ENCODE assay signal across 11 cellular contexts in genomic region chr12:132866251-132866828, GRCh38. TPM values are rescaled to one million over a fixed set of nuclear protein-coding genes. Genes with fewer than 3 reads are reported as not detected.
A peak's percentile ranks its signal among the peaks of the same experiment; 100 is the strongest.
DNase-seq lines count a peak whose midpoint lies in the region; TF ChIP-seq lines count a peak whose summit lies in the region.
"Had no signal": no experiment of that assay in that cellular context is flagged by ENCODE, and none has a peak within 500 bp of the region (broad histone marks: within the 10 kb centered on the region; RNA-seq: fewer than 3 reads in every experiment).

No MANE protein-coding gene starts in this region.

- dilution Hi-C loops in mammary epithelial cell (cut with HindIII; ENCODE audit: low sequenced_read_pairs) = no loop called here

- peaks cover 18% of the 10 kb centered on the region for H3K36me3 ChIP-seq in mammary epithelial cell (ENCODE audit: insufficient read depth, low read length)

- H3K9me3 ChIP-seq in H9 (ENCODE audit: control insufficient read depth, low read depth, low read length) = no peaks in the 10 kb centered on the region
- peaks cover 29% of the 10 kb centered on the region for H3K9me3 ChIP-seq in mammary epithelial cell (replicated peaks; ENCODE audit: insufficient read depth, low read length)
- H3K9me3 ChIP-seq: ascending aorta, spleen had no signal

- H3K79me2 ChIP-seq in H9 (ENCODE audit: insufficient read depth, low read length) (no peaks in the 10 kb centered on the region), mammary epithelial cell (ENCODE audit: insufficient read depth, low read length) (peaks cover 33% of the 10 kb centered on the region)

- H2AFZ ChIP-seq in H9 (ENCODE audit: low read length) = no peak overlapping the region
- no peak overlapping the region for H2AFZ ChIP-seq in mammary epithelial cell (ENCODE audit: low read depth, low read length)

- H3K18ac ChIP-seq in H9 (ENCODE audit: insufficient read length, low read depth, low read length) = no peak overlapping the region

- no peak overlapping the region for H2BK120ac ChIP-seq in H9 (ENCODE audit: low read depth, low read length, poor library complexity, severe bottlenecking)

- H3K27ac ChIP-seq in H9 (ENCODE audit: insufficient read length, low read depth, low read length) (no peak overlapping the region), mammary epithelial cell (ENCODE audit: insufficient read depth, low read depth, low read length) (no peak overlapping the region)

- no CpG with 5 or more reads among the region's 14 CpGs for WGBS in H9 (ENCODE audit: extremely low coverage, insufficient read length, low lambda C conversion rate)
- WGBS in mammary epithelial cell (ENCODE audit: low coverage, missing lambda C conversion rate) = 19% methylated on average over 14 of the region's 14 CpGs

- intact Hi-C loops in mammary epithelial cell (cut with micrococcal nuclease) = no loop called here
- intact Hi-C loops in activated CD4-positive, alpha-beta T cell treated with anti-CD3 and anti-CD28 coated beads, Interleukin-2, amount 10 ng/mL, durations not matched to agents 24 days and 14 days (cut with micrococcal nuclease) = no loop called here

- CTCF ChIA-PET in mammary epithelial cell (lab: Charles Lee; ENCODE audit: low non-redundant PET) = no interaction called here

- H3K4me1 Mint-ChIP-seq in H9 = no peaks in the 10 kb centered on the region
- peaks cover 17% of the 10 kb centered on the region for H3K4me1 Mint-ChIP-seq in activated CD4-positive, alpha-beta T cell treated with anti-CD3 and anti-CD28 coated beads, Interleukin-2, amount 10 ng/mL, durations not matched to agents 24 days and 14 days

- peaks cover 22 to 59% (median 46%) of the 10 kb centered on the region in 3 experiments for H3K36me3 Mint-ChIP-seq in H9 (ENCODE audit: insufficient read depth in 1 of 3, low read depth in 3 of 3)
- peaks cover 50% of the 10 kb centered on the region for H3K36me3 Mint-ChIP-seq in activated CD4-positive, alpha-beta T cell treated with anti-CD3 and anti-CD28 coated beads, Interleukin-2, amount 10 ng/mL, durations not matched to agents 24 days and 14 days (ENCODE audit: low read depth)

- no peaks in the 10 kb centered on the region; the same call in 1 of the 2 replicates for H3K27me3 Mint-ChIP-seq in H9 (ENCODE audit: low read depth)
- no peaks in the 10 kb centered on the region for H3K27me3 Mint-ChIP-seq in activated CD4-positive, alpha-beta T cell treated with anti-CD3 and anti-CD28 coated beads, Interleukin-2, amount 10 ng/mL, durations not matched to agents 24 days and 14 days

- no peak overlapping the region for H4K5ac ChIP-seq in H9 (ENCODE audit: insufficient read length, low read depth, low read length)

- TF ChIP-seq CTCF in AG09309 (IDR thresholded peaks at IDR 0.05; ENCODE audit: control insufficient read depth, insufficient read depth, low read depth, low read length, missing control alignments) (no peak), H9 (conservative IDR thresholded peaks at IDR 0.05) (no peak), mammary epithelial cell (conservative IDR thresholded peaks at IDR 0.05 in 1 of 2, IDR thresholded peaks at IDR 0.05 in 1 of 2; ENCODE audit: extremely low read depth in 1 of 2, insufficient read depth in 1 of 2, low read depth in 1 of 2, low read length in 2 of 2) (no peak)

- no peaks in the 10 kb centered on the region for H3K79me1 ChIP-seq in H9 (ENCODE audit: insufficient read depth, low read depth, low read length, poor library complexity, severe bottlenecking)

- H3K4me2 ChIP-seq in H9 (ENCODE audit: insufficient read depth, insufficient read length, low read length) (no peak overlapping the region), mammary epithelial cell (ENCODE audit: insufficient read depth, low read depth, low read length) (no peak overlapping the region)

- H2BK12ac ChIP-seq in H9 (ENCODE audit: insufficient read length, low read depth, low read length) = no peak overlapping the region

- no peak overlapping the region for H3K4me3 Mint-ChIP-seq in H9
- H3K4me3 Mint-ChIP-seq in activated CD4-positive, alpha-beta T cell treated with anti-CD3 and anti-CD28 coated beads, Interleukin-2, amount 10 ng/mL, durations not matched to agents 24 days and 14 days = no peak overlapping the region

- H3K27me3 ChIP-seq in H9 (ENCODE audit: insufficient read depth, low read length) (no peaks in the 10 kb centered on the region), mammary epithelial cell (ENCODE audit: insufficient read depth, low read length) (no peaks in the 10 kb centered on the region)
- H3K27me3 ChIP-seq: ascending aorta, spleen had no signal

- H4K20me1 ChIP-seq in H9 (ENCODE audit: control insufficient read depth, insufficient read depth, insufficient read length) = peaks cover 2% of the 10 kb centered on the region
- no peaks in the 10 kb centered on the region for H4K20me1 ChIP-seq in mammary epithelial cell (ENCODE audit: insufficient read depth, low read length)

- H3K56ac ChIP-seq in H9 (ENCODE audit: insufficient read length, low read depth, low read length) = no peak overlapping the region

- DNase-seq in AG09309 (ENCODE audit: low read depth) (peak; percentile 23), H9 (no peak), mammary epithelial cell (peak; percentile 68), kidney tubule cell (ENCODE audit: low spot score) (peak; percentile 37), NCI-H345 treated with DMSO at 0.1 percent for 48 hours (lab: John Stamatoyannopoulos, UW; ENCODE audit: unreplicated experiment) (no peak), NOMO-1 (lab: John Stamatoyannopoulos, UW; ENCODE audit: unreplicated experiment in 2 of 2) (no peak), KBM-7 (no peak)
- no peak for DNase-seq in activated CD4-positive, alpha-beta T cell treated with anti-CD3 and anti-CD28 coated beads, Interleukin-2, amount 10 ng/mL, durations not matched to agents 24 days and 14 days
- DNase-seq: NCI-H2081, spleen had no signal

- no peak overlapping the region for H2BK5ac ChIP-seq in H9 (ENCODE audit: insufficient read length, low read length)

- H2AK5ac ChIP-seq in H9 (ENCODE audit: insufficient read length, low read length) = no peak overlapping the region

- no peaks in the 10 kb centered on the region for H3K23me2 ChIP-seq in H9 (ENCODE audit: insufficient read length, low read depth, low read length, poor library complexity, severe bottlenecking)

- no peak overlapping the region for H3K14ac ChIP-seq in H9 (ENCODE audit: insufficient read depth, low read length)

- no peak overlapping the region for H3K23ac ChIP-seq in H9 (ENCODE audit: insufficient read length, low read depth, low read length)

- no TSS peak for BruUV-seq in mammary epithelial cell (replicated peaks; lab: Mats Ljungman, UMichigan)

- no peak overlapping the region for H2BK15ac ChIP-seq in H9 (ENCODE audit: low read depth, low read length)

- no peaks in the 10 kb centered on the region for H3K9me3 Mint-ChIP-seq in H9
- H3K9me3 Mint-ChIP-seq in activated CD4-positive, alpha-beta T cell treated with anti-CD3 and anti-CD28 coated beads, Interleukin-2, amount 10 ng/mL, durations not matched to agents 24 days and 14 days = no peaks in the 10 kb centered on the region

- H3K4me1 ChIP-seq in H9 (ENCODE audit: insufficient read depth, low read length) (no peaks in the 10 kb centered on the region), mammary epithelial cell (ENCODE audit: insufficient read depth, low read length) (no peaks in the 10 kb centered on the region)
- H3K4me1 ChIP-seq: ascending aorta, spleen had no signal

- no peak overlapping the region for H3K4me3 ChIP-seq in AG09309 (ENCODE audit: control insufficient read depth, low read depth, low read length)
- no peak overlapping the region for H3K4me3 ChIP-seq in mammary epithelial cell (replicated peaks in 1 of 3; ENCODE audit: insufficient read depth in 1 of 3, low read depth in 2 of 3, low read length in 3 of 3)
- H3K4me3 ChIP-seq: ascending aorta, spleen had no signal

- no peak overlapping the region for H3T11ph ChIP-seq in H9 (ENCODE audit: low read length)

- no peak overlapping the region for H3K4ac ChIP-seq in H9 (ENCODE audit: low read depth, low read length)

- peak overlapping the region; percentile 3 to 77 (median 28); a peak in 4 of 7 replicates for H3K27ac Mint-ChIP-seq in H9
- H3K27ac Mint-ChIP-seq in activated CD4-positive, alpha-beta T cell treated with anti-CD3 and anti-CD28 coated beads, Interleukin-2, amount 10 ng/mL, durations not matched to agents 24 days and 14 days = no peak overlapping the region

- H3K9ac ChIP-seq in H9 (ENCODE audit: extremely low read depth, insufficient read length, low read length) (no peak overlapping the region), mammary epithelial cell (ENCODE audit: insufficient read depth, low read length) (no peak overlapping the region)

- no peak overlapping the region for H4K91ac ChIP-seq in H9 (ENCODE audit: insufficient read length, low read depth, low read length)

- no peak overlapping the region for H4K8ac ChIP-seq in H9 (replicated peaks; ENCODE audit: insufficient read length, low read depth, low read length)

- in situ Hi-C loops in mammary epithelial cell (cut with MboI; ENCODE audit: low sequenced_read_pairs in 2 of 2) = no loop called here
- in situ Hi-C loops in KBM-7 (cut with MboI; ENCODE audit: low pct_unique_long_range_greater_than_20kb, low sequenced_read_pairs) = no loop called here

- no peak overlapping the region for H2BK20ac ChIP-seq in H9 (ENCODE audit: low read depth, low read length, poor library complexity, severe bottlenecking)

RNA-seq across cellular contexts. Expression of gene CHFR, which starts 21.1 kb away (rescaled TPM):
- 51.9 and 53.3 TPM in 2 replicates for total RNA-seq in H9 (2021)
- total RNA-seq in mammary epithelial cell = 10 to 100 TPM; 46.2 to 47.5 TPM
- polyA plus RNA-seq in mammary epithelial cell = 25.1 TPM
- polyA minus RNA-seq in mammary epithelial cell = 174 TPM
- total RNA-seq in activated CD4-positive, alpha-beta T cell treated with anti-CD3 and anti-CD28 coated beads, Interleukin-2, amount 10 ng/mL, durations not matched to agents 24 days and 14 days = 52.9 and 60.7 TPM in 2 replicates

RNA-seq across cellular contexts. Expression of gene GOLGA3, which starts 37.7 kb away (rescaled TPM):
- total RNA-seq in H9 (2021) = 34.9 and 40.1 TPM in 2 replicates
- total RNA-seq in mammary epithelial cell = 10 to 100 TPM; 75.5 to 83.5 TPM
- 17.1 TPM for polyA plus RNA-seq in mammary epithelial cell
- 36.1 TPM for polyA minus RNA-seq in mammary epithelial cell
- 67.6 and 68.1 TPM in 2 replicates for total RNA-seq in activated CD4-positive, alpha-beta T cell treated with anti-CD3 and anti-CD28 coated beads, Interleukin-2, amount 10 ng/mL, durations not matched to agents 24 days and 14 days

Comparison
In these comparisons a context has a peak if more than half of its experiments do, and no peak if none do; other contexts are left out.
1. DNase-seq: peak in AG09309 (single experiment), mammary epithelial cell (single experiment) and kidney tubule cell (single experiment); none in H9 (single experiment), NCI-H345 treated with DMSO at 0.1 percent for 48 hours (single experiment), activated CD4-positive, alpha-beta T cell treated with anti-CD3 and anti-CD28 coated beads, Interleukin-2, amount 10 ng/mL, durations not matched to agents 24 days and 14 days (single experiment), NOMO-1 (0 of 2) and KBM-7 (single experiment).